In the genomic region with DNA sequence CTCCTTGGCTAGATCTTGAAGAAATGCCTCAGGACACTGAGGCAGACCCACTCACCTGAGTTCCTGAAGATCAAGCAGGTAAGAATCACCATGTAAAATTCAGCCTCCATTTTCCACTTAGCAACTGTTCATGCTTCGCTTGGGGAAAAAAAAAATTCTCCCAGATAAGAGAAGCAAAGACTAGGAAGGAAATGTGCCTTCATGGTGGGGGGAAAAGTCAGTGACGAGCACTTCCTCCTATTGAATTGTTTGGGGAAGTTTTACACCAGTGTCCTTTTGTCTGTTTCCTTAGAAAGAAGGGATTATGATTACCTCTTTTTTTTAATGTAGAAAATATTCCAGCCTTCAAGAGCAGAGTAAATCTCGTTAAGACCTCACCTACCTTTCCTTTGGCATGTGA, we compare ENCODE assay signal across 15 cellular contexts. TPM values are rescaled to one million over a fixed set of nuclear protein-coding genes. Genes with fewer than 3 reads are reported as not detected.
DNase-seq lines count a peak whose midpoint lies in the region; ATAC-seq and TF ChIP-seq lines count a peak whose summit lies in the region.
"Had no signal": no experiment of that assay in that cellular context is flagged by ENCODE, and none has a peak within 500 bp of the region (broad histone marks: within the 10 kb centered on the region; RNA-seq: fewer than 3 reads in every experiment).

A gene (minus strand): TSS at position 144 of the 400 bp plus-strand sequence. CDS start 34 bp downstream, at position 110.

- no peaks in the 10 kb centered on the region for H3K4me1 Mint-ChIP-seq in activated T-cell treated with anti-CD3 and anti-CD28 coated beads, Interleukin-2, amount 50 U/mL, for 24 hours (ENCODE audit: low read depth)
- H3K4me1 Mint-ChIP-seq: activated CD4-positive, alpha-beta T cell treated with anti-CD3 and anti-CD28 coated beads, Interleukin-2, amount 10 ng/mL, durations not matched to agents 7 days and 5 days had no signal

- 29 to 58% methylated on average over 3 of the region's 3 CpGs for WGBS in esophagus squamous epithelium, 2 donors

- H3K36me3 Mint-ChIP-seq in activated T-cell treated with anti-CD3 and anti-CD28 coated beads, Interleukin-2, amount 50 U/mL, for 24 hours (ENCODE audit: low read depth) = no peaks in the 10 kb centered on the region

- H3K36me3 ChIP-seq in RWPE2 (ENCODE audit: low read depth) (no peaks in the 10 kb centered on the region), esophagus squamous epithelium (no peaks in the 10 kb centered on the region)

- TF ChIP-seq CTCF in RWPE2 (IDR thresholded peaks at IDR 0.05; ENCODE audit: poor library complexity, severe bottlenecking) (no peak), esophagus squamous epithelium (IDR thresholded peaks at IDR 0.05) (no peak), subcutaneous adipose tissue (IDR thresholded peaks at IDR 0.05; ENCODE audit: low read depth) (no peak)

- H3K27me3 Mint-ChIP-seq in activated T-cell treated with anti-CD3 and anti-CD28 coated beads, Interleukin-2, amount 50 U/mL, for 24 hours = peaks cover 38% of the 10 kb centered on the region

- no peak within 1 kb of the TSS for H3K27ac Mint-ChIP-seq in activated T-cell treated with anti-CD3 and anti-CD28 coated beads, Interleukin-2, amount 50 U/mL, for 24 hours
- H3K27ac Mint-ChIP-seq: activated CD4-positive, alpha-beta T cell treated with anti-CD3 and anti-CD28 coated beads, Interleukin-2, amount 10 ng/mL, durations not matched to agents 7 days and 5 days had no signal

- peak within 1 kb of the TSS; percentile 39 for H3K27ac ChIP-seq in RWPE2 (ENCODE audit: poor library complexity, severe bottlenecking)
- peak within 1 kb of the TSS in 3 of 4 donors; percentile 42 to 68 (median 59) for H3K27ac ChIP-seq in esophagus squamous epithelium
- H3K27ac ChIP-seq: KMS-11 had no signal

- ATAC-seq in RWPE2 (ENCODE audit: low read depth) (no peak), HG02840 (IDR thresholded peaks at IDR 0.05; ENCODE audit: low FRiP score, unreplicated experiment) (no peak)

- intact Hi-C loops in esophagus squamous epithelium (cut with DNase I) = no loop called here

- H3K27me3 ChIP-seq in RWPE2 (ENCODE audit: insufficient read depth, poor library complexity, severe bottlenecking) (no peaks in the 10 kb centered on the region), esophagus squamous epithelium (no peaks in the 10 kb centered on the region)

- no peak for DNase-seq in RWPE2 (ENCODE audit: low spot score)
- no peak for DNase-seq in esophagus squamous epithelium (lab: John Stamatoyannopoulos, UW)
- no peak for DNase-seq in mesenteric fat pad (ENCODE audit: low spot score)
- DNase-seq in activated T-cell treated with anti-CD3 and anti-CD28 coated beads, Interleukin-2, amount 50 U/mL, for 24 hours = no peak
- no peak for DNase-seq in stimulated activated CD4-positive, alpha-beta T cell treated with anti-CD3 and anti-CD28 coated beads, Interleukin-15, amount 100 ng/mL, for 24 hours
- no peak for DNase-seq in SK-N-DZ (ENCODE audit: low spot score)
- DNase-seq: activated CD4-positive, alpha-beta T cell treated with anti-CD3 and anti-CD28 coated beads, Interleukin-2, amount 10 ng/mL, durations not matched to agents 7 days and 5 days; activated T-cell treated with anti-CD3 and anti-CD28 coated beads, Interleukin-2, amount 50 U/mL, for 1 hour; anterior cingulate cortex; H7; NCI-H526 treated with DMSO at 0.1 percent for 48 hours had no signal

- H3K9me3 Mint-ChIP-seq in activated T-cell treated with anti-CD3 and anti-CD28 coated beads, Interleukin-2, amount 50 U/mL, for 24 hours = no peaks in the 10 kb centered on the region
- H3K9me3 Mint-ChIP-seq: activated CD4-positive, alpha-beta T cell treated with anti-CD3 and anti-CD28 coated beads, Interleukin-2, amount 10 ng/mL, durations not matched to agents 7 days and 5 days had no signal

- no peak within 1 kb of the TSS for H3K4me3 Mint-ChIP-seq in activated T-cell treated with anti-CD3 and anti-CD28 coated beads, Interleukin-2, amount 50 U/mL, for 24 hours
- H3K4me3 Mint-ChIP-seq: activated CD4-positive, alpha-beta T cell treated with anti-CD3 and anti-CD28 coated beads, Interleukin-2, amount 10 ng/mL, durations not matched to agents 7 days and 5 days had no signal

- TF ChIP-seq POLR2A in esophagus squamous epithelium (IDR thresholded peaks at IDR 0.05) = no peak

- H3K4me3 ChIP-seq in RWPE2 (ENCODE audit: severe bottlenecking) = no peak within 1 kb of the TSS
- peak within 1 kb of the TSS in 3 of 4 donors; percentile 19 to 44 (median 33) for H3K4me3 ChIP-seq in esophagus squamous epithelium

- H3K9me3 ChIP-seq in RWPE2 (ENCODE audit: severe bottlenecking) (no peaks in the 10 kb centered on the region), esophagus squamous epithelium (no peaks in the 10 kb centered on the region)

- peaks cover 13% of the 10 kb centered on the region for H3K4me1 ChIP-seq in RWPE2 (ENCODE audit: insufficient read depth, poor library complexity, severe bottlenecking)
- no peaks in the 10 kb centered on the region for H3K4me1 ChIP-seq in esophagus squamous epithelium

RNA-seq across cellular contexts. Expression of the gene that starts here (rescaled TPM):
- total RNA-seq in esophagus squamous epithelium (10 to 100 TPM in 2 of 4 donors, 1 to 10 TPM in 2; 4.0 to 22.9 (median 7.4) TPM), mesenteric fat pad (64.7 TPM), subcutaneous adipose tissue (10 to 100 TPM; 20.2 to 92.1 (median 56.7) TPM)
- polyA plus RNA-seq in SK-N-DZ (2014; cell fraction: cytosol; rRNA removed) = not detected in 2 replicates
- 0.06 TPM in 1 of 2 replicates, not detected in the other for polyA plus RNA-seq in SK-N-DZ (2014; cell fraction: nucleus; rRNA removed)
- total RNA-seq: activated CD4-positive, alpha-beta T cell treated with anti-CD3 and anti-CD28 coated beads, Interleukin-2, amount 10 ng/mL, durations not matched to agents 7 days and 5 days; T-helper 1 cell treated with Interleukin-12 subunit alpha and Interleukin-12 subunit beta and Interleukin-4 antibody, amounts not matched to agents 30 ng/mL and 1 ng/mL, for 36 hours had no signal
